Comparison of ENCODE assay signal across 9 cellular contexts in the genomic region with DNA sequence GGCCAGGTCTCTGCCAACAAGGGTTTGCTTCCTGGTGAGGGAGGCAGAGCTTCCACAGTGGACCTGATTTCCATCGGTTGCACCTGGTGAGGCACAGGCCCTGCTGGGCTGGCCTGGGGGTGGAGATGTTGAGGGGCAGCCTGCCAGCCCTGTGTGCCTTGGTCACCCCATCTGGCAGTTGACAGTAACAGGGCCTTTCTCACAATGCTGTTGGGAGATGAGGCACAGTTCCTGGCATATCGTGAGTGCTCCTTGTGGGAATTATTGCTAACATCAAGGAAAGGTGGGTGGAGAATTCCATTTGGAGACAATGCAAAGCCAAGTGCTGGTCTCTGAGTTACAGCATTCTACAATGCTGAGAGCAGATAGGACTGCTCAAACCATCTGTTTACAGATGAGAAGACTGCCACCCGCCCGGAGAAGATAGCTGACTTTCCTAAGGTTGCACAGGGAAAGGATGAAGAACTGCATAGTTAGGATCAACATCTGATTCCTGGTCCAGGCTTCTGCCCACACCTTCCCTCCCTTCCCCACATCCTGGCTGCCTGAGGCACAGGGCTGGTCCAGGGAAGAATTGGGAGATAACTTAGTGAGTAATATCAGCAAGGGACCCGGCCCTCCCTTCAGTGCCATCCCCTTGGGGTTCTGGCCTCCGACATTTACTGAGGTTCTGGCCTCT. TPM values are rescaled to one million over a fixed set of nuclear protein-coding genes. Genes with fewer than 3 reads are reported as not detected.
DNase-seq lines count a peak whose midpoint lies in the region; TF ChIP-seq lines count a peak whose summit lies in the region.
"Had no signal": no experiment of that assay in that cellular context is flagged by ENCODE, and none has a peak within 500 bp of the region (broad histone marks: within the 10 kb centered on the region; RNA-seq: fewer than 3 reads in every experiment).

No MANE protein-coding gene starts in this region.

- peak overlapping the region; percentile 82 to 90 for H3K4me3 ChIP-seq in duodenal mucosa (ENCODE audit: low read depth in 1 of 2, low read length in 2 of 2)
- H3K4me3 ChIP-seq in mesendoderm (ENCODE audit: low read length), result no peak overlapping the region
- no peak overlapping the region for H3K4me3 ChIP-seq in thyroid gland (replicated peaks in 1 of 3)

- peak overlapping the region; percentile 7 for H3K4me2 ChIP-seq in mesendoderm (ENCODE audit: low read length)

- no peaks in the 10 kb centered on the region for H3K79me2 ChIP-seq in mesendoderm (ENCODE audit: control insufficient read depth, insufficient read depth, low read length)

- H3K9ac ChIP-seq in duodenal mucosa (ENCODE audit: low read depth in 1 of 2, low read length in 2 of 2), result peak overlapping the region; percentile 69 to 90
- peak overlapping the region; percentile 96 for H3K9ac ChIP-seq in mesendoderm (ENCODE audit: low read length)

- H3K27me3 ChIP-seq in duodenal mucosa (ENCODE audit: control insufficient read depth in 1 of 2, insufficient read depth in 2 of 2, low read length in 2 of 2), result peaks cover 0 to 19% of the 10 kb centered on the region in 2 donors
- H3K27me3 ChIP-seq in mesendoderm (ENCODE audit: insufficient read depth, low read length, poor library complexity), result no peaks in the 10 kb centered on the region
- H3K27me3 ChIP-seq in thyroid gland, result no peaks in the 10 kb centered on the region

- H3K56ac ChIP-seq in mesendoderm (ENCODE audit: low read length), result peak overlapping the region; percentile 94

- no CpG with 5 or more reads among the region's 6 CpGs for WGBS in mesendoderm (ENCODE audit: extremely low coverage, insufficient coverage, low lambda C conversion rate)
- 84 to 86% methylated on average over 6 of the region's 6 CpGs for WGBS in thyroid gland, 2 donors

- H2BK5ac ChIP-seq in mesendoderm (ENCODE audit: low read length), result no peak overlapping the region

- H3K9me3 ChIP-seq in duodenal mucosa (ENCODE audit: control insufficient read depth in 1 of 2, low read length in 2 of 2) (no peaks in the 10 kb centered on the region), thyroid gland (no peaks in the 10 kb centered on the region)

- intact Hi-C loops in thyroid gland (cut with DNase I), result no loop called here

- no peak overlapping the region for H4K8ac ChIP-seq in mesendoderm (ENCODE audit: low read depth, low read length)

- H3K36me3 ChIP-seq in duodenal mucosa (ENCODE audit: control insufficient read depth in 1 of 2, insufficient read depth in 2 of 2, low read length in 2 of 2), result peaks cover 3 to 5% of the 10 kb centered on the region in 2 donors
- H3K36me3 ChIP-seq in mesendoderm (ENCODE audit: control insufficient read depth, insufficient read depth, low read length), result no peaks in the 10 kb centered on the region
- H3K36me3 ChIP-seq in thyroid gland, result no peaks in the 10 kb centered on the region

- TF ChIP-seq CTCF in thyroid gland (IDR thresholded peaks at IDR 0.05), result no peak

- H3K4ac ChIP-seq in mesendoderm (ENCODE audit: low read depth, low read length), result no peak overlapping the region

- H2BK15ac ChIP-seq in mesendoderm (replicated peaks; ENCODE audit: low read depth), result no peak overlapping the region

- H3K27ac ChIP-seq in duodenal mucosa (ENCODE audit: low read depth, low read length) (no peak overlapping the region), mesendoderm (ENCODE audit: low read depth, low read length) (no peak overlapping the region), thyroid gland (peak overlapping the region in 1 of 3 donors; percentile 24)

- DNase-seq in NCI-H345 (lab: John Stamatoyannopoulos, UW), result peak; percentile 17
- DNase-seq in NCI-H345 treated with DMSO at 0.1 percent for 48 hours (lab: John Stamatoyannopoulos, UW; ENCODE audit: unreplicated experiment), result no peak
- DNase-seq in mesendoderm, result no peak
- DNase-seq in thyroid gland, result peak; percentile 19 to 22
- no peak for DNase-seq in NCI-H1436 treated with DMSO at 0.1 percent for 48 hours (lab: John Stamatoyannopoulos, UW)
- DNase-seq in iPS-NIHi11 (ENCODE audit: low spot score), result no peak
- no peak for DNase-seq in NCI-H1436 (lab: John Stamatoyannopoulos, UW)
- DNase-seq: activated CD4-positive, alpha-beta T cell treated with anti-CD3 and anti-CD28 coated beads, Interleukin-2, amount 50 U/mL, for 1 hour had no signal

- H3K18ac ChIP-seq in mesendoderm (ENCODE audit: low read length), result no peak overlapping the region

- H2BK120ac ChIP-seq in mesendoderm (ENCODE audit: low read depth, low read length), result no peak overlapping the region

- H3K79me1 ChIP-seq in mesendoderm (ENCODE audit: low read length), result no peaks in the 10 kb centered on the region

- H2AK5ac ChIP-seq in mesendoderm (ENCODE audit: low read length), result no peak overlapping the region

- H3K23ac ChIP-seq in mesendoderm (ENCODE audit: low read length), result no peak overlapping the region

- no peak for TF ChIP-seq POLR2A in thyroid gland (IDR thresholded peaks at IDR 0.05)

- H4K5ac ChIP-seq in mesendoderm (ENCODE audit: low read length), result no peak overlapping the region

- peaks cover 12 to 26% of the 10 kb centered on the region in 2 donors for H3K4me1 ChIP-seq in duodenal mucosa (ENCODE audit: control insufficient read depth in 1 of 2, insufficient read depth in 2 of 2, low read length in 2 of 2)
- peaks cover 4% of the 10 kb centered on the region for H3K4me1 ChIP-seq in mesendoderm (ENCODE audit: control insufficient read depth, low read depth, low read length)
- peaks cover 5 to 16% of the 10 kb centered on the region in 2 donors for H3K4me1 ChIP-seq in thyroid gland

RNA-seq across cellular contexts. Expression of a gene that starts 1.8 kb away (rescaled TPM):
- polyA plus RNA-seq in mesendoderm (2013, experiment 1 of 2), result 17.7 TPM
- 17.0 TPM for polyA plus RNA-seq in mesendoderm (2013, experiment 2 of 2)
- total RNA-seq in thyroid gland, result 10 to 100 TPM; 28.9 to 57.7 (median 37.7) TPM

RNA-seq across cellular contexts. Expression of a gene that starts 42.0 kb away (rescaled TPM):
- polyA plus RNA-seq in mesendoderm (2013, experiment 1 of 2), result 13.3 TPM
- polyA plus RNA-seq in mesendoderm (2013, experiment 2 of 2), result 13.1 TPM
- total RNA-seq in thyroid gland, result 1 to 10 TPM in 3 of 4 donors, not detected in 1; 2.3 to 6.6 (median 5.4) TPM

Comparison
In these comparisons a context has a peak if more than half of its experiments do, and no peak if none do; other contexts are left out.
1. DNase-seq: peak in NCI-H345 (single experiment) and thyroid gland (2 of 2); none in NCI-H345 treated with DMSO at 0.1 percent for 48 hours (single experiment), mesendoderm (single experiment), NCI-H1436 treated with DMSO at 0.1 percent for 48 hours (single experiment), iPS-NIHi11 (single experiment) and NCI-H1436 (single experiment).
2. H3K4me3 ChIP-seq: peak in duodenal mucosa (2 of 2); none in mesendoderm (single experiment) and thyroid gland (0 of 3).